ENCODE assay signal across 9 cellular contexts in genomic region chr3:128343287-128344045, GRCh38.
DNase-seq lines count a peak whose midpoint lies in the region; ATAC-seq and TF ChIP-seq lines count a peak whose summit lies in the region.
"Had no signal": no experiment of that assay in that cellular context is flagged by ENCODE, and none has a peak within 500 bp of the region (broad histone marks: within the 10 kb centered on the region; RNA-seq: fewer than 3 reads in every experiment).

No MANE protein-coding gene starts in this region.

- H3K9me2 ChIP-seq in hepatocyte (replicated peaks; ENCODE audit: insufficient read depth) (no peaks in the 10 kb centered on the region), Karpas-422 (replicated peaks; ENCODE audit: insufficient read depth, low read length) (no peaks in the 10 kb centered on the region)

- peak; percentile 7 for DNase-seq in AG04450 (ENCODE audit: low read depth, low spot score)
- peak; percentile 45 for DNase-seq in HPDE6-E6E7 (ENCODE audit: extremely low spot score)
- DNase-seq in SW480 (ENCODE audit: low spot score) = peak; percentile 8
- DNase-seq in hepatocyte (ENCODE audit: low spot score) = peak; percentile 87
- no peak for DNase-seq in foreskin melanocyte
- no peak for DNase-seq in Karpas-422
- no peak for DNase-seq in globus pallidus (ENCODE audit: low spot score)
- DNase-seq: caudate nucleus had no signal

- no peak overlapping the region for H3K27ac ChIP-seq in AG04450 (ENCODE audit: low read depth, low read length)
- peak overlapping the region; percentile 86 for H3K27ac ChIP-seq in hepatocyte
- no peak overlapping the region for H3K27ac ChIP-seq in Karpas-422 (ENCODE audit: low read length)

- 43% methylated on average over 6 of the region's 6 CpGs for WGBS in hepatocyte (ENCODE audit: low lambda C conversion rate, missing lambda C conversion rate)

- H3K9me3 ChIP-seq in AG04450 (ENCODE audit: control insufficient read depth, insufficient read depth, low read length) (no peaks in the 10 kb centered on the region; the same call in 1 of the 2 replicates), hepatocyte (ENCODE audit: low read depth) (no peaks in the 10 kb centered on the region), Karpas-422 (ENCODE audit: low read length) (no peaks in the 10 kb centered on the region)

- TF ChIP-seq CTCF in AG04450 (IDR thresholded peaks at IDR 0.05; ENCODE audit: low read depth, low read length) = no peak
- no peak for TF ChIP-seq CTCF in hepatocyte (IDR thresholded peaks at IDR 0.05; ENCODE audit: poor library complexity)

- ATAC-seq in GM21526 (IDR thresholded peaks at IDR 0.05; ENCODE audit: low FRiP score, unreplicated experiment) = no peak

- H4K20me1 ChIP-seq in hepatocyte (ENCODE audit: insufficient read depth, poor library complexity, severe bottlenecking) = no peaks in the 10 kb centered on the region
- H4K20me1 ChIP-seq in Karpas-422 (ENCODE audit: insufficient read depth, low read depth, low read length) = no peaks in the 10 kb centered on the region

- H3K27me3 ChIP-seq in AG04450 (ENCODE audit: control insufficient read depth, insufficient read depth, low read length) (no peaks in the 10 kb centered on the region), hepatocyte (no peaks in the 10 kb centered on the region), Karpas-422 (ENCODE audit: low read length) (no peaks in the 10 kb centered on the region)

- H3K4me1 ChIP-seq in hepatocyte (ENCODE audit: insufficient read depth) (peaks cover 25% of the 10 kb centered on the region), Karpas-422 (ENCODE audit: low read length) (peaks cover 25% of the 10 kb centered on the region)

- H3K36me3 ChIP-seq in hepatocyte (replicated peaks; ENCODE audit: insufficient read depth, low read depth) = no peaks in the 10 kb centered on the region
- no peaks in the 10 kb centered on the region for H3K36me3 ChIP-seq in Karpas-422 (ENCODE audit: insufficient read depth, low read length)

- H3K4me2 ChIP-seq in hepatocyte (no peak overlapping the region), Karpas-422 (ENCODE audit: low read depth, low read length, poor library complexity, severe bottlenecking) (no peak overlapping the region)

- no peak overlapping the region for H3K9ac ChIP-seq in Karpas-422 (ENCODE audit: low read length)

- no peak overlapping the region for H2AFZ ChIP-seq in hepatocyte
- H2AFZ ChIP-seq in Karpas-422 (ENCODE audit: low read length) = no peak overlapping the region

- CTCF ChIA-PET in AG04450 (lab: Charles Lee) = no interaction called here

- H3K79me2 ChIP-seq in hepatocyte (no peaks in the 10 kb centered on the region), Karpas-422 (ENCODE audit: low read length) (no peaks in the 10 kb centered on the region; the same call in 1 of the 2 replicates)

- H3K4me3 ChIP-seq in AG04450 (ENCODE audit: low read depth, low read length) (no peak overlapping the region), hepatocyte (no peak overlapping the region), Karpas-422 (ENCODE audit: low read length) (no peak overlapping the region)

- POLR2A ChIA-PET in AG04450 (lab: Yijun Ruan, JAX) = interaction anchor here (0.5 kb wide), 1 partner anchor 40 kb away, joined by 3 read pairs; no protein-coding TSS in a partner anchor

Comparison
In these comparisons a context has a peak if more than half of its experiments do, and no peak if none do; other contexts are left out.
1. DNase-seq: peak in AG04450 (single experiment), HPDE6-E6E7 (single experiment), SW480 (single experiment) and hepatocyte (single experiment); none in foreskin melanocyte (single experiment), Karpas-422 (single experiment) and globus pallidus (single experiment).